14 cellular contexts compared by ENCODE assay signal in the genomic region with DNA sequence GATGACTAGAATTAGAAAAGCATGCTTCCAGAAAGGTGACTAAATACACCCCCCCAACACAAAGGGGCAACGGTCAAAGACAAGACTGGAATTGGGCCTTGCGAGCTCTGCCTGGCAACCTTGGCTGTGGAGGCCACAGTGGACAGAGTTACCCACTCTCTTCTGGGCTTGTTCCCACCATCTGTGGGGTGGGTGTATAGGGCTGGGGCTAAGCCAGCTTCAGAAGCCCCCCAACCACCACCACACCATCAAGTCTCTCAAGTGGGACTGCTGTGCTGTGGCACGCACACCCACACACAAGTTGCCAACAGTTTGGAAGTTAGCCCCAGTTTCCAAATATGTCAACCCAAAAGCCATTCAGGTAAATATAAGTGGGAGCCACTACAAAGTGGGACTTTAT. TPM values are rescaled to one million over a fixed set of nuclear protein-coding genes. Genes with fewer than 3 reads are reported as not detected.
DNase-seq lines count a peak whose midpoint lies in the region; ATAC-seq and TF ChIP-seq lines count a peak whose summit lies in the region.
"Had no signal": no experiment of that assay in that cellular context is flagged by ENCODE, and none has a peak within 500 bp of the region (broad histone marks: within the 10 kb centered on the region; RNA-seq: fewer than 3 reads in every experiment).

No MANE protein-coding gene starts in this region.

- no peak overlapping the region for H2AFZ ChIP-seq in DND-41 (ENCODE audit: low read depth, low read length)

- peaks cover 64 to 99% (median 92%) of the 10 kb centered on the region in 11 experiments for H3K36me3 ChIP-seq in BLaER1 treated with 17β-estradiol and CSF1 and Interleukin-3, amounts not matched to agents 10 nM and 100 nM
- H3K36me3 ChIP-seq in DND-41 (ENCODE audit: insufficient read depth, low read length): peaks cover 48% of the 10 kb centered on the region
- peaks cover 0 to 12% of the 10 kb centered on the region in 2 donors for H3K36me3 ChIP-seq in duodenal mucosa (ENCODE audit: control insufficient read depth in 1 of 2, insufficient read depth in 2 of 2, low read length in 2 of 2)

- no peak overlapping the region for H3K4me3 Mint-ChIP-seq in progenitor cell of endocrine pancreas (ENCODE audit: low read depth)
- H3K4me3 Mint-ChIP-seq: nephron progenitor cell had no signal

- H3K4me2 ChIP-seq in BLaER1 treated with 17β-estradiol and CSF1 and Interleukin-3, amounts not matched to agents 10 nM and 100 nM: peak overlapping the region in 7 of 11 experiments; percentile 1 to 98 (median 21); a peak in 10 of 22 replicates
- peak overlapping the region; percentile 17; the same call in 1 of the 2 replicates for H3K4me2 ChIP-seq in DND-41 (ENCODE audit: insufficient read depth, low read length)
- H3K4me2 ChIP-seq: KMS-11, SK-N-SH had no signal

- peaks cover 100% of the 10 kb centered on the region for H3K79me2 ChIP-seq in DND-41 (ENCODE audit: insufficient read depth, low read length)

- peaks cover 0 to 34% (median 25%) of the 10 kb centered on the region in 11 experiments; a peak in 19 of 22 replicates for H3K9me3 ChIP-seq in BLaER1 treated with 17β-estradiol and CSF1 and Interleukin-3, amounts not matched to agents 10 nM and 100 nM (replicated peaks in 1 of 11)
- no peaks in the 10 kb centered on the region for H3K9me3 ChIP-seq in DND-41 (ENCODE audit: insufficient read depth, low read length, severe bottlenecking)
- H3K9me3 ChIP-seq in duodenal mucosa (ENCODE audit: control insufficient read depth in 1 of 2, low read length in 2 of 2): peaks cover 0 to 5% of the 10 kb centered on the region in 2 donors

- peak overlapping the region in 2 of 11 experiments; percentile 1 to 24; a peak in 1 of 22 replicates for H3K27ac ChIP-seq in BLaER1 treated with 17β-estradiol and CSF1 and Interleukin-3, amounts not matched to agents 10 nM and 100 nM
- H3K27ac ChIP-seq in DND-41 (ENCODE audit: low read length): peak overlapping the region; percentile 29; the same call in 1 of the 2 replicates
- no peak overlapping the region for H3K27ac ChIP-seq in duodenal mucosa (ENCODE audit: low read depth, low read length)
- H3K27ac ChIP-seq: C4-2B, KMS-11 had no signal

- TF ChIP-seq CTCF in DND-41 (IDR thresholded peaks at IDR 0.05; ENCODE audit: borderline replicate concordance, extremely low read depth, low read length, poor library complexity, severe bottlenecking) (no peak), progenitor cell of endocrine pancreas (IDR thresholded peaks at IDR 0.05; ENCODE audit: unreplicated experiment) (no peak)

- H3K9me3 Mint-ChIP-seq in progenitor cell of endocrine pancreas (ENCODE audit: low read depth): peaks cover 4% of the 10 kb centered on the region

- no peaks in the 10 kb centered on the region for H3K27me3 Mint-ChIP-seq in progenitor cell of endocrine pancreas

- H3K9ac ChIP-seq in BLaER1 treated with 17β-estradiol and CSF1 and Interleukin-3, amounts not matched to agents 10 nM and 100 nM: peak overlapping the region in 1 of 11 experiments; percentile 54; a peak in 1 of 22 replicates
- no peak overlapping the region for H3K9ac ChIP-seq in DND-41 (ENCODE audit: low read depth, low read length)
- H3K9ac ChIP-seq in duodenal mucosa (ENCODE audit: low read depth in 1 of 2, low read length in 2 of 2): peak overlapping the region in 1 of 2 donors; percentile 34
- H3K9ac ChIP-seq: KMS-11, SK-N-SH had no signal

- peak overlapping the region; percentile 67 for H3K27ac Mint-ChIP-seq in progenitor cell of endocrine pancreas
- H3K27ac Mint-ChIP-seq: nephron progenitor cell had no signal

- peaks cover 49 to 99% (median 77%) of the 10 kb centered on the region in 10 experiments for H3K4me1 ChIP-seq in BLaER1 treated with 17β-estradiol and CSF1 and Interleukin-3, amounts not matched to agents 10 nM and 100 nM
- H3K4me1 ChIP-seq in DND-41 (ENCODE audit: insufficient read depth, low read length): peaks cover 44% of the 10 kb centered on the region
- H3K4me1 ChIP-seq in duodenal mucosa (ENCODE audit: control insufficient read depth in 1 of 2, insufficient read depth in 2 of 2, low read length in 2 of 2): peaks cover 77 to 78% of the 10 kb centered on the region in 2 donors

- no peak for DNase-seq in DND-41
- DNase-seq in progenitor cell of endocrine pancreas (ENCODE audit: low spot score, unreplicated experiment): no peak
- no peak for DNase-seq in HPDE6-E6E7 (ENCODE audit: extremely low spot score)
- no peak for DNase-seq in COLO829 (ENCODE audit: low spot score)
- DNase-seq in Kasumi-1 (lab: John Stamatoyannopoulos, UW): no peak
- no peak for DNase-seq in stimulated activated CD4-positive, alpha-beta T cell treated with anti-CD3 and anti-CD28 coated beads, Interleukin-2, amount 100 ng/mL, for 48 hours
- DNase-seq: kidney, NCI-H1930, nephron progenitor cell, SK-N-SH had no signal

- ATAC-seq in DND-41 (ENCODE audit: insufficient read depth, low read depth): 0 out of 3 replicates have a peak, but pooled peaks have one; percentile 15

- peaks cover 24% of the 10 kb centered on the region for H3K36me3 Mint-ChIP-seq in progenitor cell of endocrine pancreas (ENCODE audit: insufficient read depth)

- peaks cover 52% of the 10 kb centered on the region for H3K4me1 Mint-ChIP-seq in progenitor cell of endocrine pancreas (ENCODE audit: low read depth)

- H4K20me1 ChIP-seq in BLaER1 treated with 17β-estradiol and CSF1 and Interleukin-3, amounts not matched to agents 10 nM and 100 nM: peaks cover 98 to 100% (median 100%) of the 10 kb centered on the region in 11 experiments
- H4K20me1 ChIP-seq in DND-41 (ENCODE audit: insufficient read depth, low read length): peaks cover 94% of the 10 kb centered on the region

- H3K27me3 ChIP-seq in BLaER1 treated with 17β-estradiol and CSF1 and Interleukin-3, amounts not matched to agents 10 nM and 100 nM: no peaks in the 10 kb centered on the region
- H3K27me3 ChIP-seq in DND-41 (ENCODE audit: insufficient read depth, low read length, poor library complexity) (no peaks in the 10 kb centered on the region), duodenal mucosa (ENCODE audit: control insufficient read depth in 1 of 2, insufficient read depth in 2 of 2, low read length in 2 of 2) (no peaks in the 10 kb centered on the region)

- H3K4me3 ChIP-seq in BLaER1 treated with 17β-estradiol and CSF1 and Interleukin-3, amounts not matched to agents 10 nM and 100 nM: no peak overlapping the region
- H3K4me3 ChIP-seq in DND-41 (ENCODE audit: low read depth in 1 of 2, low read length in 2 of 2): no peak overlapping the region
- H3K4me3 ChIP-seq in duodenal mucosa (ENCODE audit: low read depth in 1 of 2, low read length in 2 of 2): peak overlapping the region; percentile 17 to 36

RNA-seq across cellular contexts. Expression of a gene that starts 7.8 kb away (rescaled TPM):
- total RNA-seq in progenitor cell of endocrine pancreas: 58.7 and 59.1 TPM in 2 replicates

RNA-seq across cellular contexts. Expression of a gene that starts 44.1 kb away (rescaled TPM):
- total RNA-seq in progenitor cell of endocrine pancreas: 334 and 339 TPM in 2 replicates

Comparison
In these comparisons a context has a peak if more than half of its experiments do, and no peak if none do; other contexts are left out.
1. H3K4me3 ChIP-seq: peak in duodenal mucosa (2 of 2); none in BLaER1 treated with 17β-estradiol and CSF1 and Interleukin-3, amounts not matched to agents 10 nM and 100 nM (0 of 10) and DND-41 (0 of 2).